ENCODE assay signal across 8 cellular contexts in the genomic region with DNA sequence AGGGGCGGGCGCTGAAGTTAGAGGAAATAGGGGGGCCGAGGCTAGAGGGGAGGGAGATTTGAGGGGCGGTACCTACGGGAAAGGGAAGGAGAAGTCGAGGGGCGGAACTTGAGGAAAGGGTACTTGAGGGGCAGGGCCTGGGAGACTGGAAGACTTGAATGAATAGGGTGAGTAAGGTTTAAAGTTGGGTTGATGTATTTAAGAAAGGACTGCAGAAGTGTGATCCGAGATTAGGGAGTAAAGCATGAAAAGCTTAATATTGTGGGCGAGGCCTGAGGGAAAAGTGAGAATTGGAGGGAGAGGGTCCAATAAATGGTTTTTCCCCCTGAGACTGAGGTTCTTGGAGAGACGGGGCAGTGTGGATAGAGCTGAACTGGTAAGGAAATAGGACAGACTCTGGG. TPM values are rescaled to one million over a fixed set of nuclear protein-coding genes. Genes with fewer than 3 reads are reported as not detected.
DNase-seq lines count a peak whose midpoint lies in the region; ATAC-seq, FAIRE-seq and TF ChIP-seq lines count a peak whose summit lies in the region.

No MANE protein-coding gene starts in this region.

- H3K4me1 Mint-ChIP-seq in osteocyte (ENCODE audit: unreplicated experiment) = peaks cover 20% of the 10 kb centered on the region

- H3K9ac ChIP-seq in OCI-LY1 (ENCODE audit: low read length) (peak overlapping the region; percentile 87), endocrine pancreas (ENCODE audit: control insufficient read depth, insufficient read depth, low read length) (peak overlapping the region; percentile 77)

- no peaks in the 10 kb centered on the region for H3K9me2 ChIP-seq in OCI-LY1 (ENCODE audit: low read depth, low read length)

- TF ChIP-seq CTCF in OCI-LY1 (IDR thresholded peaks at IDR 0.05; ENCODE audit: low read length) = no peak
- TF ChIP-seq CTCF in osteocyte (IDR thresholded peaks at IDR 0.05) = no peak

- H3F3A ChIP-seq in OCI-LY1 (ENCODE audit: insufficient read depth, low read length) = no peaks in the 10 kb centered on the region

- H3K9me3 ChIP-seq in OCI-LY1 (ENCODE audit: low read length) (no peaks in the 10 kb centered on the region), endocrine pancreas (ENCODE audit: control insufficient read depth, low read length) (no peaks in the 10 kb centered on the region)

- peak overlapping the region; percentile 90 for H3K4me3 Mint-ChIP-seq in osteocyte (ENCODE audit: unreplicated experiment)

- H3K27ac Mint-ChIP-seq in osteocyte (ENCODE audit: unreplicated experiment) = peak overlapping the region; percentile 95

- H3K4me3 ChIP-seq in OCI-LY1 (ENCODE audit: low read depth, low read length, poor library complexity, severe bottlenecking) (peak overlapping the region; percentile 83), endocrine pancreas (ENCODE audit: control insufficient read depth, insufficient read depth, low read length) (peak overlapping the region; percentile 75)

- H2AFZ ChIP-seq in OCI-LY1 (ENCODE audit: low read length) = no peak overlapping the region

- H3K4me1 ChIP-seq in OCI-LY1 (ENCODE audit: insufficient read depth, low read length, severe bottlenecking) (peaks cover 23% of the 10 kb centered on the region), endocrine pancreas (ENCODE audit: control insufficient read depth, insufficient read depth, low read length) (no peaks in the 10 kb centered on the region)

- H3K36me3 ChIP-seq in OCI-LY1 (ENCODE audit: insufficient read depth, low read length) = peaks cover 47% of the 10 kb centered on the region
- no peaks in the 10 kb centered on the region for H3K36me3 ChIP-seq in endocrine pancreas (ENCODE audit: control insufficient read depth, insufficient read depth, low read length)

- H3K79me2 ChIP-seq in OCI-LY1 (ENCODE audit: insufficient read depth, low read length) = peaks cover 20% of the 10 kb centered on the region

- no peaks in the 10 kb centered on the region for H3K27me3 Mint-ChIP-seq in osteocyte (ENCODE audit: unreplicated experiment)

- no peaks in the 10 kb centered on the region for H4K20me1 ChIP-seq in OCI-LY1 (ENCODE audit: insufficient read depth, low read length)

- H3K27ac ChIP-seq in OCI-LY1 (ENCODE audit: low read depth, low read length, poor library complexity, severe bottlenecking) = no peak overlapping the region

- H3K4me2 ChIP-seq in OCI-LY1 (ENCODE audit: low read length) = peak overlapping the region; percentile 69

- DNase-seq in osteocyte (ENCODE audit: extremely low spot score, unreplicated experiment) (no peak), amniotic stem cell (lab: John Stamatoyannopoulos, UW) (no peak), COLO668 (lab: John Stamatoyannopoulos, UW; ENCODE audit: unreplicated experiment) (no peak), NCI-H524 treated with DMSO at 0.1 percent for 48 hours (lab: John Stamatoyannopoulos, UW) (no peak)

- H3K27me3 ChIP-seq in OCI-LY1 (ENCODE audit: insufficient read depth, low read length) = no peaks in the 10 kb centered on the region
- no peaks in the 10 kb centered on the region for H3K27me3 ChIP-seq in endocrine pancreas (ENCODE audit: control insufficient read depth, insufficient read depth, low read length)

- no peaks in the 10 kb centered on the region for H3K9me3 Mint-ChIP-seq in osteocyte (ENCODE audit: unreplicated experiment)

- no peak for ATAC-seq in GM21576 (IDR thresholded peaks at IDR 0.05; ENCODE audit: unreplicated experiment)

- peak; percentile 98 for FAIRE-seq in G401.6 (lab: Jason Lieb, UNC)

- H3K36me3 Mint-ChIP-seq in osteocyte (ENCODE audit: unreplicated experiment) = peaks cover 15% of the 10 kb centered on the region

RNA-seq across cellular contexts. Expression of a gene that starts 0.7 kb away (rescaled TPM):
- 11.6 and 13.4 TPM in 2 replicates for total RNA-seq in osteocyte

RNA-seq across cellular contexts. Expression of a gene that starts 0.9 kb away (rescaled TPM):
- total RNA-seq in osteocyte = 9.9 and 11.2 TPM in 2 replicates

RNA-seq across cellular contexts. Expression of a gene that starts 29.9 kb away (rescaled TPM):
- total RNA-seq in osteocyte = 21.9 and 23.6 TPM in 2 replicates

RNA-seq across cellular contexts. Expression of a gene that starts 57.8 kb away (rescaled TPM):
- 144 and 150 TPM in 2 replicates for total RNA-seq in osteocyte
